ENCODE assay signal across 1 cellular context in genomic region chr1:5286244-5286643, GRCh38.
TF ChIP-seq lines count a peak whose summit lies in the region.

No MANE protein-coding gene starts in this region.

TF ChIP-seq in GM23338, 12 proteins besides CTCF, POLR2A, EP300 and RAD21 (continued from another document):
- TF ChIP-seq, protein P1, sequence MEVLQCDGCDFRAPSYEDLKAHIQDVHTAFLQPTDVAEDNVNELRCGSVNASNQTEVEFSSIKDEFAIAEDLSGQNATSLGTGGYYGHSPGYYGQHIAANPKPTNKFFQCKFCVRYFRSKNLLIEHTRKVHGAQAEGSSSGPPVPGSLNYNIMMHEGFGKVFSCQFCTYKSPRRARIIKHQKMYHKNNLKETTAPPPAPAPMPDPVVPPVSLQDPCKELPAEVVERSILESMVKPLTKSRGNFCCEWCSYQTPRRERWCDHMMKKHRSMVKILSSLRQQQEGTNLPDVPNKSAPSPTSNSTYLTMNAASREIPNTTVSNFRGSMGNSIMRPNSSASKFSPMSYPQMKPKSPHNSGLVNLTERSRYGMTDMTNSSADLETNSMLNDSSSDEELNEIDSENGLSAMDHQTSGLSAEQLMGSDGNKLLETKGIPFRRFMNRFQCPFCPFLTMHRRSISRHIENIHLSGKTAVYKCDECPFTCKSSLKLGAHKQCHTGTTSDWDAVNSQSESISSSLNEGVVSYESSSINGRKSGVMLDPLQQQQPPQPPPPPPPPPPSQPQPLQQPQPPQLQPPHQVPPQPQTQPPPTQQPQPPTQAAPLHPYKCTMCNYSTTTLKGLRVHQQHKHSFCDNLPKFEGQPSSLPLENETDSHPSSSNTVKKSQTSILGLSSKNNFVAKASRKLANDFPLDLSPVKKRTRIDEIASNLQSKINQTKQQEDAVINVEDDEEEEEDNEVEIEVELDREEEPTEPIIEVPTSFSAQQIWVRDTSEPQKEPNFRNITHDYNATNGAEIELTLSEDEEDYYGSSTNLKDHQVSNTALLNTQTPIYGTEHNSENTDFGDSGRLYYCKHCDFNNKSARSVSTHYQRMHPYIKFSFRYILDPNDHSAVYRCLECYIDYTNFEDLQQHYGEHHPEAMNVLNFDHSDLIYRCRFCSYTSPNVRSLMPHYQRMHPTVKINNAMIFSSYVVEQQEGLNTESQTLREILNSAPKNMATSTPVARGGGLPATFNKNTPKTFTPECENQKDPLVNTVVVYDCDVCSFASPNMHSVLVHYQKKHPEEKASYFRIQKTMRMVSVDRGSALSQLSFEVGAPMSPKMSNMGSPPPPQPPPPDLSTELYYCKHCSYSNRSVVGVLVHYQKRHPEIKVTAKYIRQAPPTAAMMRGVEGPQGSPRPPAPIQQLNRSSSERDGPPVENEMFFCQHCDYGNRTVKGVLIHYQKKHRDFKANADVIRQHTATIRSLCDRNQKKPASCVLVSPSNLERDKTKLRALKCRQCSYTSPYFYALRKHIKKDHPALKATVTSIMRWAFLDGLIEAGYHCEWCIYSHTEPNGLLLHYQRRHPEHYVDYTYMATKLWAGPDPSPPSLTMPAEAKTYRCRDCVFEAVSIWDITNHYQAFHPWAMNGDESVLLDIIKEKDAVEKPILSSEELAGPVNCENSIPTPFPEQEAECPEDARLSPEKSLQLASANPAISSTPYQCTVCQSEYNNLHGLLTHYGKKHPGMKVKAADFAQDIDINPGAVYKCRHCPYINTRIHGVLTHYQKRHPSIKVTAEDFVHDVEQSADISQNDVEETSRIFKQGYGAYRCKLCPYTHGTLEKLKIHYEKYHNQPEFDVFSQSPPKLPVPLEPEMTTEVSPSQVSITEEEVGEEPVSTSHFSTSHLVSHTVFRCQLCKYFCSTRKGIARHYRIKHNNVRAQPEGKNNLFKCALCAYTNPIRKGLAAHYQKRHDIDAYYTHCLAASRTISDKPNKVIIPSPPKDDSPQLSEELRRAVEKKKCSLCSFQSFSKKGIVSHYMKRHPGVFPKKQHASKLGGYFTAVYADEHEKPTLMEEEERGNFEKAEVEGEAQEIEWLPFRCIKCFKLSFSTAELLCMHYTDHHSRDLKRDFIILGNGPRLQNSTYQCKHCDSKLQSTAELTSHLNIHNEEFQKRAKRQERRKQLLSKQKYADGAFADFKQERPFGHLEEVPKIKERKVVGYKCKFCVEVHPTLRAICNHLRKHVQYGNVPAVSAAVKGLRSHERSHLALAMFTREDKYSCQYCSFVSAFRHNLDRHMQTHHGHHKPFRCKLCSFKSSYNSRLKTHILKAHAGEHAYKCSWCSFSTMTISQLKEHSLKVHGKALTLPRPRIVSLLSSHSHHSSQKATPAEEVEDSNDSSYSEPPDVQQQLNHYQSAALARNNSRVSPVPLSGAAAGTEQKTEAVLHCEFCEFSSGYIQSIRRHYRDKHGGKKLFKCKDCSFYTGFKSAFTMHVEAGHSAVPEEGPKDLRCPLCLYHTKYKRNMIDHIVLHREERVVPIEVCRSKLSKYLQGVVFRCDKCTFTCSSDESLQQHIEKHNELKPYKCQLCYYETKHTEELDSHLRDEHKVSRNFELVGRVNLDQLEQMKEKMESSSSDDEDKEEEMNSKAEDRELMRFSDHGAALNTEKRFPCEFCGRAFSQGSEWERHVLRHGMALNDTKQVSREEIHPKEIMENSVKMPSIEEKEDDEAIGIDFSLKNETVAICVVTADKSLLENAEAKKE (CRISPR knock-in tag; IDR thresholded peaks at IDR 0.05) = no peak
- no peak for TF ChIP-seq ZNF114 (CRISPR knock-in tag; IDR thresholded peaks at IDR 0.05)
- TF ChIP-seq, protein P2, sequence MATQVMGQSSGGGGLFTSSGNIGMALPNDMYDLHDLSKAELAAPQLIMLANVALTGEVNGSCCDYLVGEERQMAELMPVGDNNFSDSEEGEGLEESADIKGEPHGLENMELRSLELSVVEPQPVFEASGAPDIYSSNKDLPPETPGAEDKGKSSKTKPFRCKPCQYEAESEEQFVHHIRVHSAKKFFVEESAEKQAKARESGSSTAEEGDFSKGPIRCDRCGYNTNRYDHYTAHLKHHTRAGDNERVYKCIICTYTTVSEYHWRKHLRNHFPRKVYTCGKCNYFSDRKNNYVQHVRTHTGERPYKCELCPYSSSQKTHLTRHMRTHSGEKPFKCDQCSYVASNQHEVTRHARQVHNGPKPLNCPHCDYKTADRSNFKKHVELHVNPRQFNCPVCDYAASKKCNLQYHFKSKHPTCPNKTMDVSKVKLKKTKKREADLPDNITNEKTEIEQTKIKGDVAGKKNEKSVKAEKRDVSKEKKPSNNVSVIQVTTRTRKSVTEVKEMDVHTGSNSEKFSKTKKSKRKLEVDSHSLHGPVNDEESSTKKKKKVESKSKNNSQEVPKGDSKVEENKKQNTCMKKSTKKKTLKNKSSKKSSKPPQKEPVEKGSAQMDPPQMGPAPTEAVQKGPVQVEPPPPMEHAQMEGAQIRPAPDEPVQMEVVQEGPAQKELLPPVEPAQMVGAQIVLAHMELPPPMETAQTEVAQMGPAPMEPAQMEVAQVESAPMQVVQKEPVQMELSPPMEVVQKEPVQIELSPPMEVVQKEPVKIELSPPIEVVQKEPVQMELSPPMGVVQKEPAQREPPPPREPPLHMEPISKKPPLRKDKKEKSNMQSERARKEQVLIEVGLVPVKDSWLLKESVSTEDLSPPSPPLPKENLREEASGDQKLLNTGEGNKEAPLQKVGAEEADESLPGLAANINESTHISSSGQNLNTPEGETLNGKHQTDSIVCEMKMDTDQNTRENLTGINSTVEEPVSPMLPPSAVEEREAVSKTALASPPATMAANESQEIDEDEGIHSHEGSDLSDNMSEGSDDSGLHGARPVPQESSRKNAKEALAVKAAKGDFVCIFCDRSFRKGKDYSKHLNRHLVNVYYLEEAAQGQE (IDR thresholded peaks at IDR 0.05; ENCODE audit: unreplicated experiment) = no peak
- no peak for TF ChIP-seq ETS1 (IDR thresholded peaks at IDR 0.05)
- no peak for TF ChIP-seq EZH2phosphoT487 (IDR thresholded peaks at IDR 0.05; ENCODE audit: unreplicated experiment)
- no peak for TF ChIP-seq POLR2AphosphoS5 (IDR thresholded peaks at IDR 0.05; ENCODE audit: low read depth)
- TF ChIP-seq ZNF331 (CRISPR knock-in tag; IDR thresholded peaks at IDR 0.05; ENCODE audit: low read depth) = no peak
- TF ChIP-seq STAT1 (IDR thresholded peaks at IDR 0.05; ENCODE audit: unreplicated experiment) = no peak
- no peak for TF ChIP-seq CREB1 (CRISPR knock-in tag; IDR thresholded peaks at IDR 0.05; ENCODE audit: low read depth)
TF ChIP-seq in GM23338: peak in this region for 0.
